Comparison of ENCODE assay signal across 9 cellular contexts in the genomic region with DNA sequence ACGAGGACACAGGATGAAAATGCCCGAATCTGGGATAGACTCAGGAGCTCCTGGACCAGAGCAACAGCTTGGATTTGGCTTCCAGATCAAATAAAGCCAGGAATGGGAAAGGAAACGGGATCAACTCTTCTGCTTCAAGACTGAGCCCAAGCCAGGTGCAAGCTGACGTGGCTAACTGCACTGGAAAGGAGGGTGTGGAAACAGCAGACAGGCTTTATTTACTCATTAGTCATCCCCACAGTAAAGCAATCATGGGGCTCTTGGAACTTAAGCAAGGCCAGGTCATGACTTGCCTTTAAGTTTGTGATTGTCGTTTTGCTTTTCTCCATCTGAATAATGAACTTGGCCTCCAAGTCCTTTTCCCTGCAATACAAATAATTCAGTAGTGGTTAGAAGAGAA. TPM values are rescaled to one million over a fixed set of nuclear protein-coding genes. Genes with fewer than 3 reads are reported as not detected.
DNase-seq lines count a peak whose midpoint lies in the region; ATAC-seq and TF ChIP-seq lines count a peak whose summit lies in the region.
"Had no signal": no experiment of that assay in that cellular context is flagged by ENCODE, and none has a peak within 500 bp of the region (broad histone marks: within the 10 kb centered on the region; RNA-seq: fewer than 3 reads in every experiment).

No MANE protein-coding gene starts in this region.

- H3K27me3 Mint-ChIP-seq in mesothelial cell of epicardium (ENCODE audit: low read depth) = no peaks in the 10 kb centered on the region
- H3K27me3 Mint-ChIP-seq: stimulated activated naive CD8-positive, alpha-beta T cell treated with anti-CD3 and anti-CD28 coated beads, Interleukin-15, Interleukin-2, amounts not matched to agents 100 ng/mL and 50 ng/mL, for 24 hours had no signal

- no peak for ATAC-seq in GM18498 (IDR thresholded peaks at IDR 0.05; ENCODE audit: unreplicated experiment)
- ATAC-seq in GM18861 (IDR thresholded peaks at IDR 0.05; ENCODE audit: unreplicated experiment) = no peak
- ATAC-seq in GM19467 (IDR thresholded peaks at IDR 0.05; ENCODE audit: unreplicated experiment) = no peak

- peak overlapping the region; percentile 41 for H3K27ac ChIP-seq in brain microvascular endothelial cell
- H3K27ac ChIP-seq in coronary artery = no peak overlapping the region

- H3K36me3 Mint-ChIP-seq in mesothelial cell of epicardium = peaks cover 32% of the 10 kb centered on the region

- POLR2A ChIA-PET in BJ (lab: Charles Lee) = no interaction called here

- peaks cover 2% of the 10 kb centered on the region; the same call in 1 of the 2 replicates for H3K36me3 ChIP-seq in BJ (ENCODE audit: control insufficient read depth, insufficient read depth, low read length)
- no peaks in the 10 kb centered on the region for H3K36me3 ChIP-seq in brain microvascular endothelial cell (replicated peaks)

- H3K4me3 Mint-ChIP-seq in mesothelial cell of epicardium = no peak overlapping the region
- H3K4me3 Mint-ChIP-seq: stimulated activated naive CD8-positive, alpha-beta T cell treated with anti-CD3 and anti-CD28 coated beads, Interleukin-15, Interleukin-2, amounts not matched to agents 100 ng/mL and 50 ng/mL, for 24 hours had no signal

- DNase-seq in BJ (ENCODE audit: low read depth) = peak; percentile 27
- DNase-seq in NCI-H1436 (lab: John Stamatoyannopoulos, UW) = peak; percentile 2
- DNase-seq in brain microvascular endothelial cell = peak; percentile 74
- no peak for DNase-seq in mesothelial cell of epicardium (ENCODE audit: low spot score in 2 of 2, unreplicated experiment in 2 of 2)
- no peak for DNase-seq in coronary artery (ENCODE audit: low spot score)

- in situ Hi-C loops in brain microvascular endothelial cell (cut with HindIII; ENCODE audit: low pct_ligation_motif_present, low sequenced_read_pairs) = no loop called here

- no peak for TF ChIP-seq CTCF in BJ (IDR thresholded peaks at IDR 0.05; ENCODE audit: insufficient read depth, low read depth, low read length)
- TF ChIP-seq CTCF in brain microvascular endothelial cell (IDR thresholded peaks at IDR 0.05; ENCODE audit: low read depth, low read length, missing control alignments) = no peak
- TF ChIP-seq CTCF in mesothelial cell of epicardium (IDR thresholded peaks at IDR 0.05; ENCODE audit: unreplicated experiment) = no peak
- no peak for TF ChIP-seq CTCF in coronary artery (IDR thresholded peaks at IDR 0.05)

- no peak overlapping the region for H3K4me3 ChIP-seq in BJ (ENCODE audit: low read depth, low read length)
- H3K4me3 ChIP-seq in brain microvascular endothelial cell (ENCODE audit: low read depth, low read length) = no peak overlapping the region
- H3K4me3 ChIP-seq in coronary artery = no peak overlapping the region

- peaks cover 18% of the 10 kb centered on the region for H3K4me1 Mint-ChIP-seq in mesothelial cell of epicardium

- CTCF ChIA-PET in BJ (lab: Yijun Ruan, JAX) = interaction anchor here (1.1 kb wide), 1 partner anchor 13 kb away, joined by 3 read pairs; no protein-coding TSS in a partner anchor

- H3K27me3 ChIP-seq in BJ (ENCODE audit: control insufficient read depth, insufficient read depth, low read length) = no peaks in the 10 kb centered on the region
- no peaks in the 10 kb centered on the region for H3K27me3 ChIP-seq in brain microvascular endothelial cell (replicated peaks)

- peaks cover 9% of the 10 kb centered on the region for H3K9me3 Mint-ChIP-seq in mesothelial cell of epicardium
- H3K9me3 Mint-ChIP-seq: stimulated activated naive CD8-positive, alpha-beta T cell treated with anti-CD3 and anti-CD28 coated beads, Interleukin-15, Interleukin-2, amounts not matched to agents 100 ng/mL and 50 ng/mL, for 24 hours had no signal

- H3K27ac Mint-ChIP-seq in mesothelial cell of epicardium = peak overlapping the region; percentile 9
- H3K27ac Mint-ChIP-seq: stimulated activated naive CD8-positive, alpha-beta T cell treated with anti-CD3 and anti-CD28 coated beads, Interleukin-15, Interleukin-2, amounts not matched to agents 100 ng/mL and 50 ng/mL, for 24 hours had no signal

RNA-seq across cellular contexts. Expression of gene KIF16B, which starts 45.2 kb away (rescaled TPM):
- polyA plus RNA-seq in BJ (2011; rRNA removed) = 3.2 and 6.8 TPM in 2 replicates
- polyA minus RNA-seq in BJ (2011; rRNA and poly(A)+ RNA removed) = 4.7 and 4.8 TPM in 2 replicates
- 12.8 to 13.9 TPM (median 12.9 TPM) in 3 replicates for total RNA-seq in mesothelial cell of epicardium

Comparison
In these comparisons a context has a peak if more than half of its experiments do, and no peak if none do; other contexts are left out.
1. DNase-seq: peak in BJ (single experiment), NCI-H1436 (single experiment) and brain microvascular endothelial cell (single experiment); none in mesothelial cell of epicardium (0 of 2) and coronary artery (single experiment).